ENCODE assay signal across 29 cellular contexts in genomic region chr13:105333416-105333815, GRCh38.
DNase-seq lines count a peak whose midpoint lies in the region; ATAC-seq, FAIRE-seq and TF ChIP-seq lines count a peak whose summit lies in the region.
"Had no signal": no experiment of that assay in that cellular context is flagged by ENCODE, and none has a peak within 500 bp of the region (broad histone marks: within the 10 kb centered on the region; RNA-seq: fewer than 3 reads in every experiment).

No MANE protein-coding gene starts in this region.

- no peak overlapping the region for H2BK120ac ChIP-seq in mesenchymal stem cell (ENCODE audit: low read depth, low read length)

- H4K8ac ChIP-seq in mesenchymal stem cell (ENCODE audit: low read length) = no peak overlapping the region

- H3K27me3 Mint-ChIP-seq in astrocyte (ENCODE audit: low read depth, unreplicated experiment) = no peaks in the 10 kb centered on the region
- no peaks in the 10 kb centered on the region for H3K27me3 Mint-ChIP-seq in activated CD4-positive, alpha-beta memory T cell treated with anti-CD3 and anti-CD28 coated beads, Interleukin-2, amount 10 ng/mL, durations not matched to agents 7 days and 5 days

- no peak overlapping the region for H2BK12ac ChIP-seq in mesenchymal stem cell (ENCODE audit: low read length in 2 of 2)

- intact Hi-C loops in aorta (cut with DNase I) (loop anchor here in 1 of 2 donors (10.0 kb wide), 2 partner anchors 111 to 1191 kb away; no protein-coding TSS in a partner anchor), dorsolateral prefrontal cortex (cut with DNase I) (no loop called here)

- H3K27ac ChIP-seq in astrocyte (ENCODE audit: low read depth, low read length) = peak overlapping the region; percentile 60
- peak overlapping the region; percentile 82 for H3K27ac ChIP-seq in mesenchymal stem cell (ENCODE audit: low read length, poor library complexity, severe bottlenecking)
- peak overlapping the region; percentile 76 to 85 for H3K27ac ChIP-seq in aorta (ENCODE audit: low read depth in 1 of 2, low read length in 2 of 2)
- H3K27ac ChIP-seq in dorsolateral prefrontal cortex = no peak overlapping the region
- H3K27ac ChIP-seq: hepatocyte, suprapubic skin, uterus had no signal

- no peak overlapping the region for H2BK15ac ChIP-seq in mesenchymal stem cell (ENCODE audit: low read depth, poor library complexity, severe bottlenecking)

- no peaks in the 10 kb centered on the region for H3K36me3 ChIP-seq in astrocyte (ENCODE audit: insufficient read depth, low read length)
- H3K36me3 ChIP-seq in mesenchymal stem cell (ENCODE audit: control insufficient read depth in 1 of 2, insufficient read depth in 2 of 2, low read depth in 1 of 2, low read length in 2 of 2) = no peaks in the 10 kb centered on the region
- no peaks in the 10 kb centered on the region for H3K36me3 ChIP-seq in aorta (ENCODE audit: control insufficient read depth in 1 of 2, insufficient read depth in 2 of 2, low read length in 1 of 2)
- H3K36me3 ChIP-seq: MG63, suprapubic skin, uterus had no signal

- no peaks in the 10 kb centered on the region for H3K79me2 ChIP-seq in astrocyte (ENCODE audit: insufficient read depth, low read length)
- H3K79me2 ChIP-seq: hepatocyte had no signal

- H3K23ac ChIP-seq in mesenchymal stem cell (ENCODE audit: low read length in 2 of 2) = no peak overlapping the region

- FAIRE-seq in astrocyte (lab: Jason Lieb, UNC) = no peak
- FAIRE-seq: endothelial cell of umbilical vein, HTR-8/SVneo, K562, small intestine had no signal

- no peak overlapping the region for H3K18ac ChIP-seq in mesenchymal stem cell (ENCODE audit: low read depth in 1 of 2, low read length in 2 of 2)

- no peak for ATAC-seq in aorta (ENCODE audit: low FRiP score)
- ATAC-seq: K562, mucosa of descending colon, PC-3, SK-N-SH treated with all-trans-retinoic acid at 6 μM for 48 hours had no signal

- H2AK5ac ChIP-seq in mesenchymal stem cell (ENCODE audit: low read length, severe bottlenecking) = no peak overlapping the region

- no peak for TF ChIP-seq CTCF in astrocyte (IDR thresholded peaks at IDR 0.05; ENCODE audit: insufficient read depth, low read depth, low read length)
- TF ChIP-seq CTCF in dorsolateral prefrontal cortex (IDR thresholded peaks at IDR 0.05 in 54 of 56, conservative IDR thresholded peaks at IDR 0.05 in 2 of 56; ENCODE audit: low read depth in 1 of 56, partially characterized antibody in 56 of 56) = no peak

- POLR2A ChIA-PET in activated CD4-positive, alpha-beta memory T cell treated with anti-CD3 and anti-CD28 coated beads, Interleukin-2, amount 10 ng/mL, durations not matched to agents 7 days and 5 days (lab: Charles Lee) = no interaction called here

- WGBS in mesenchymal stem cell = 87% methylated on average over 5 of the region's 5 CpGs
- WGBS in aorta, 2 donors = 22 to 23% methylated on average over 5 of the region's 5 CpGs

- in situ Hi-C loops in ACHN (cut with HindIII; ENCODE audit: low pct_ligation_motif_present, low pct_unique_long_range_greater_than_20kb, low sequenced_read_pairs) = no loop called here

- H3K4me1 ChIP-seq in astrocyte (ENCODE audit: insufficient read depth, low read length) (peaks cover 20% of the 10 kb centered on the region), mesenchymal stem cell (ENCODE audit: control insufficient read depth, insufficient read depth, low read depth, low read length) (peaks cover 2% of the 10 kb centered on the region), aorta (ENCODE audit: control insufficient read depth in 1 of 2, insufficient read depth in 2 of 2, low read length in 2 of 2) (peaks cover 2 to 11% of the 10 kb centered on the region in 2 donors)
- H3K4me1 ChIP-seq: suprapubic skin, uterus had no signal

- H3K27me3 ChIP-seq in astrocyte (ENCODE audit: insufficient read depth, low read length) (no peaks in the 10 kb centered on the region), mesenchymal stem cell (ENCODE audit: control insufficient read depth in 1 of 2, insufficient read depth in 1 of 2, low read length in 2 of 2) (no peaks in the 10 kb centered on the region), aorta (ENCODE audit: control insufficient read depth in 1 of 2, insufficient read depth in 2 of 2, low read length in 1 of 2) (no peaks in the 10 kb centered on the region), dorsolateral prefrontal cortex (no peaks in the 10 kb centered on the region)
- H3K27me3 ChIP-seq: hepatocyte, MG63, suprapubic skin, uterus had no signal

- no peaks in the 10 kb centered on the region for H4K20me1 ChIP-seq in astrocyte (ENCODE audit: insufficient read depth, low read length)

- no peak overlapping the region for H3K14ac ChIP-seq in mesenchymal stem cell (ENCODE audit: low read length in 2 of 2)

- H2AFZ ChIP-seq in astrocyte (ENCODE audit: low read depth, low read length) = peak overlapping the region; percentile 57
- H2AFZ ChIP-seq in mesenchymal stem cell (ENCODE audit: low read depth, low read length) = no peak overlapping the region
- H2AFZ ChIP-seq: hepatocyte had no signal

- H3K36me3 Mint-ChIP-seq in astrocyte (ENCODE audit: low read depth, unreplicated experiment) = peaks cover 3% of the 10 kb centered on the region
- H3K36me3 Mint-ChIP-seq in activated CD4-positive, alpha-beta memory T cell treated with anti-CD3 and anti-CD28 coated beads, Interleukin-2, amount 10 ng/mL, durations not matched to agents 7 days and 5 days (ENCODE audit: low read depth) = no peaks in the 10 kb centered on the region
- H3K36me3 Mint-ChIP-seq: CD14-positive monocyte had no signal

- H3K4me3 ChIP-seq in astrocyte (ENCODE audit: insufficient read depth, low read depth, low read length) (no peak overlapping the region), mesenchymal stem cell (ENCODE audit: insufficient read depth in 1 of 2, low read depth in 1 of 2, low read length in 2 of 2) (no peak overlapping the region), aorta (ENCODE audit: low read length in 2 of 2) (no peak overlapping the region), dorsolateral prefrontal cortex (no peak overlapping the region)
- H3K4me3 ChIP-seq: hepatocyte, K562, MG63, mucosa of descending colon, suprapubic skin, uterus had no signal

- H3K4ac ChIP-seq in mesenchymal stem cell (ENCODE audit: low read depth in 1 of 2, low read length in 2 of 2) = no peak overlapping the region

- H3K9ac ChIP-seq in astrocyte (ENCODE audit: low read length) (peak overlapping the region; percentile 24), mesenchymal stem cell (ENCODE audit: low read length) (no peak overlapping the region)

- H3K4me3 Mint-ChIP-seq in astrocyte (ENCODE audit: unreplicated experiment) = no peak overlapping the region
- no peak overlapping the region for H3K4me3 Mint-ChIP-seq in activated CD4-positive, alpha-beta memory T cell treated with anti-CD3 and anti-CD28 coated beads, Interleukin-2, amount 10 ng/mL, durations not matched to agents 7 days and 5 days
- H3K4me3 Mint-ChIP-seq: CD14-positive monocyte; nephron; T-helper 1 cell treated with Interleukin-12 subunit alpha and Interleukin-12 subunit beta and Interleukin-4 antibody, amounts not matched to agents 30 μg/mL and 1 μg/mL, for 36 hours had no signal

- no peak overlapping the region for H4K91ac ChIP-seq in mesenchymal stem cell (ENCODE audit: low read length)

- H3K27ac Mint-ChIP-seq in astrocyte (ENCODE audit: unreplicated experiment) = peak overlapping the region; percentile 38
- H3K27ac Mint-ChIP-seq in activated CD4-positive, alpha-beta memory T cell treated with anti-CD3 and anti-CD28 coated beads, Interleukin-2, amount 10 ng/mL, durations not matched to agents 7 days and 5 days = no peak overlapping the region
- H3K27ac Mint-ChIP-seq: CD14-positive monocyte; T-helper 1 cell treated with Interleukin-12 subunit alpha and Interleukin-12 subunit beta and Interleukin-4 antibody, amounts not matched to agents 30 μg/mL and 1 μg/mL, for 36 hours had no signal

- H3K79me1 ChIP-seq in mesenchymal stem cell (replicated peaks; ENCODE audit: low read length, poor library complexity, severe bottlenecking) = no peaks in the 10 kb centered on the region

- peak overlapping the region; percentile 59 for H3K4me2 ChIP-seq in astrocyte (ENCODE audit: low read length)
- no peak overlapping the region for H3K4me2 ChIP-seq in mesenchymal stem cell (ENCODE audit: low read length, poor library complexity, severe bottlenecking)
- H3K4me2 ChIP-seq: hepatocyte had no signal

- DNase-seq in EH (ENCODE audit: low read depth) = peak; percentile 72
- DNase-seq in astrocyte (ENCODE audit: low read depth) = peak; percentile 27
- no peak for DNase-seq in mesenchymal stem cell
- no peak for DNase-seq in aorta
- no peak for DNase-seq in activated CD4-positive, alpha-beta memory T cell treated with anti-CD3 and anti-CD28 coated beads, Interleukin-2, amount 10 ng/mL, durations not matched to agents 7 days and 5 days
- no peak for DNase-seq in dorsolateral prefrontal cortex
- no peak for DNase-seq in ACHN
- DNase-seq: activated T-cell treated with anti-CD3 and anti-CD28 coated beads, Interleukin-2, amount 50 U/mL, for 48 hours; Calu3; DMS79 treated with DMSO at 0.1 percent for 48 hours; MG63; mucosa of descending colon; NCI-H1436; NCI-H2081 treated with DMSO at 0.1 percent for 48 hours; NCI-H226; NCI-H69; PC-3; small intestine; stimulated activated naive CD4-positive, alpha-beta T cell treated with Interleukin-2 at 50 U/mL for 16 hours; uterus had no signal

- peaks cover 16% of the 10 kb centered on the region for H3K9me3 Mint-ChIP-seq in astrocyte (ENCODE audit: unreplicated experiment)
- H3K9me3 Mint-ChIP-seq in activated CD4-positive, alpha-beta memory T cell treated with anti-CD3 and anti-CD28 coated beads, Interleukin-2, amount 10 ng/mL, durations not matched to agents 7 days and 5 days = peaks cover 5% of the 10 kb centered on the region
- H3K9me3 Mint-ChIP-seq: T-helper 1 cell treated with Interleukin-12 subunit alpha and Interleukin-12 subunit beta and Interleukin-4 antibody, amounts not matched to agents 30 μg/mL and 1 μg/mL, for 36 hours had no signal

- CTCF ChIA-PET in activated CD4-positive, alpha-beta memory T cell treated with anti-CD3 and anti-CD28 coated beads, Interleukin-2, amount 10 ng/mL, durations not matched to agents 7 days and 5 days (lab: Charles Lee) = no interaction called here

- peaks cover 31% of the 10 kb centered on the region for H3K4me1 Mint-ChIP-seq in astrocyte (ENCODE audit: low read depth, unreplicated experiment)
- no peaks in the 10 kb centered on the region for H3K4me1 Mint-ChIP-seq in activated CD4-positive, alpha-beta memory T cell treated with anti-CD3 and anti-CD28 coated beads, Interleukin-2, amount 10 ng/mL, durations not matched to agents 7 days and 5 days
- H3K4me1 Mint-ChIP-seq: CD14-positive monocyte had no signal

- H2BK5ac ChIP-seq in mesenchymal stem cell (ENCODE audit: low read depth, low read length, poor library complexity, severe bottlenecking) = no peak overlapping the region

- H3K9me3 ChIP-seq in astrocyte (ENCODE audit: insufficient read depth, low read depth, low read length) (no peaks in the 10 kb centered on the region), mesenchymal stem cell (ENCODE audit: control insufficient read depth, low read length) (peaks cover 24% of the 10 kb centered on the region), aorta (ENCODE audit: control insufficient read depth, low read length) (no peaks in the 10 kb centered on the region)
- H3K9me3 ChIP-seq: MG63, mucosa of descending colon, suprapubic skin, uterus had no signal

Comparison
In these comparisons a context has a peak if more than half of its experiments do, and no peak if none do; other contexts are left out.
1. DNase-seq: peak in EH (single experiment) and astrocyte (single experiment); none in mesenchymal stem cell (single experiment), aorta (0 of 2), activated CD4-positive, alpha-beta memory T cell treated with anti-CD3 and anti-CD28 coated beads, Interleukin-2, amount 10 ng/mL, durations not matched to agents 7 days and 5 days (single experiment), dorsolateral prefrontal cortex (0 of 10) and ACHN (single experiment).
2. H3K27ac ChIP-seq: peak in astrocyte (single experiment), mesenchymal stem cell (single experiment) and aorta (2 of 2); none in dorsolateral prefrontal cortex (0 of 59).